In genomic region chr19:48720613-48721296, GRCh38 we compare ENCODE assay signal across 8 cellular contexts. TPM values are rescaled to one million over a fixed set of nuclear protein-coding genes. Genes with fewer than 3 reads are reported as not detected.
DNase-seq lines count a peak whose midpoint lies in the region; ATAC-seq and TF ChIP-seq lines count a peak whose summit lies in the region.

No MANE protein-coding gene starts in this region.

- no peaks in the 10 kb centered on the region for H3K27me3 Mint-ChIP-seq in activated CD8-positive, alpha-beta memory T cell treated with anti-CD3 and anti-CD28 coated beads, Interleukin-2, amount 10 ng/mL, durations not matched to agents 7 days and 5 days
- H3K27me3 Mint-ChIP-seq in endothelial cell (ENCODE audit: unreplicated experiment), result peaks cover 31% of the 10 kb centered on the region

- peaks cover 19% of the 10 kb centered on the region for H3K4me1 Mint-ChIP-seq in activated CD8-positive, alpha-beta memory T cell treated with anti-CD3 and anti-CD28 coated beads, Interleukin-2, amount 10 ng/mL, durations not matched to agents 7 days and 5 days
- peaks cover 37% of the 10 kb centered on the region for H3K4me1 Mint-ChIP-seq in endothelial cell (ENCODE audit: unreplicated experiment)

- H3K9me3 ChIP-seq in mononuclear cell (ENCODE audit: low read depth, low read length), result no peaks in the 10 kb centered on the region

- H3K36me3 Mint-ChIP-seq in activated CD8-positive, alpha-beta memory T cell treated with anti-CD3 and anti-CD28 coated beads, Interleukin-2, amount 10 ng/mL, durations not matched to agents 7 days and 5 days, result peaks cover 10% of the 10 kb centered on the region
- peaks cover 34% of the 10 kb centered on the region for H3K36me3 Mint-ChIP-seq in endothelial cell (ENCODE audit: low read depth, unreplicated experiment)

- DNase-seq in COLO668 (lab: John Stamatoyannopoulos, UW; ENCODE audit: unreplicated experiment) (peak; percentile 95), GM20000 (ENCODE audit: low spot score) (peak; percentile 98), HT1080 (ENCODE audit: low read depth) (peak; percentile 97), NOMO-1 (lab: John Stamatoyannopoulos, UW; ENCODE audit: unreplicated experiment in 2 of 2) (peak; percentile 96 to 97), endothelial cell (ENCODE audit: low spot score) (peak; percentile 49)
- peak; percentile 98 for DNase-seq in activated CD8-positive, alpha-beta memory T cell treated with anti-CD3 and anti-CD28 coated beads, Interleukin-2, amount 10 ng/mL, durations not matched to agents 7 days and 5 days
- DNase-seq in stimulated activated CD8-positive, alpha-beta memory T cell treated with anti-CD3 and anti-CD28 coated beads, Interleukin-2, amount 100 ng/mL, for 48 hours (ENCODE audit: low read depth in 2 of 2), result peak; percentile 79 to 89

- H3K27ac Mint-ChIP-seq in activated CD8-positive, alpha-beta memory T cell treated with anti-CD3 and anti-CD28 coated beads, Interleukin-2, amount 10 ng/mL, durations not matched to agents 7 days and 5 days, result peak overlapping the region; percentile 98
- peak overlapping the region; percentile 36 for H3K27ac Mint-ChIP-seq in endothelial cell (ENCODE audit: unreplicated experiment)

- no peaks in the 10 kb centered on the region for H3K27me3 ChIP-seq in mononuclear cell (ENCODE audit: insufficient read depth, low read length)

- peaks cover 17% of the 10 kb centered on the region for H3K4me1 ChIP-seq in mononuclear cell (ENCODE audit: insufficient read depth, low read length)

- peaks cover 7% of the 10 kb centered on the region for H3K9me3 Mint-ChIP-seq in activated CD8-positive, alpha-beta memory T cell treated with anti-CD3 and anti-CD28 coated beads, Interleukin-2, amount 10 ng/mL, durations not matched to agents 7 days and 5 days (ENCODE audit: low read depth)
- H3K9me3 Mint-ChIP-seq in endothelial cell (ENCODE audit: unreplicated experiment), result no peaks in the 10 kb centered on the region

- H3K4me3 ChIP-seq in mononuclear cell (ENCODE audit: low read length), result peak overlapping the region; percentile 45

- peak overlapping the region; percentile 95 for H3K4me3 Mint-ChIP-seq in activated CD8-positive, alpha-beta memory T cell treated with anti-CD3 and anti-CD28 coated beads, Interleukin-2, amount 10 ng/mL, durations not matched to agents 7 days and 5 days
- peak overlapping the region; percentile 47 for H3K4me3 Mint-ChIP-seq in endothelial cell (ENCODE audit: unreplicated experiment)

- TF ChIP-seq CTCF in GM20000 (IDR thresholded peaks at IDR 0.05; ENCODE audit: extremely low read depth, missing control alignments) (no peak), endothelial cell (IDR thresholded peaks at IDR 0.05; ENCODE audit: unreplicated experiment) (no peak)

- CTCF ChIA-PET in activated CD8-positive, alpha-beta memory T cell treated with anti-CD3 and anti-CD28 coated beads, Interleukin-2, amount 10 ng/mL, durations not matched to agents 7 days and 5 days (lab: Charles Lee), result interaction anchor here (0.7 to 1.9 kb wide), 3 partner anchors 18 to 122 kb away, joined by 3 to 8 read pairs (median 4); partner anchors contain the start of gene CA11

- ATAC-seq in activated CD8-positive, alpha-beta memory T cell treated with anti-CD3 and anti-CD28 coated beads, Interleukin-2, amount 10 ng/mL, durations not matched to agents 7 days and 5 days, result peak; percentile 97

RNA-seq across cellular contexts. Expression of gene MAMSTR, which starts 1.2 kb away (rescaled TPM):
- 0.35 TPM in 1 of 2 replicates, not detected in the other for total RNA-seq in HT1080 (2014; rRNA removed; shearing (Covaris generic))
- polyA plus RNA-seq in HT1080 (2015; cell fraction: cytosol; rRNA removed), result 0.40 TPM in 2 replicates
- 0.24 TPM in 1 of 2 replicates, not detected in the other for polyA plus RNA-seq in HT1080 (2015; cell fraction: nucleus; rRNA removed)
- 1 to 10 TPM; 1.0 to 1.1 TPM for total RNA-seq in activated CD8-positive, alpha-beta memory T cell treated with anti-CD3 and anti-CD28 coated beads, Interleukin-2, amount 10 ng/mL, durations not matched to agents 7 days and 5 days
- total RNA-seq in endothelial cell (ENCODE audit: unreplicated experiment) (1.5 TPM), mononuclear cell (0.10 TPM)

RNA-seq across cellular contexts. Expression of gene RASIP1, which starts 19.7 kb away (rescaled TPM):
- not detected in 2 replicates for total RNA-seq in HT1080 (2014; rRNA removed; shearing (Covaris generic))
- polyA plus RNA-seq in HT1080 (2015; cell fraction: cytosol; rRNA removed), result 0.06 TPM in 1 of 2 replicates, not detected in the other
- 0.08 TPM in 1 of 2 replicates, not detected in the other for polyA plus RNA-seq in HT1080 (2015; cell fraction: nucleus; rRNA removed)
- not detected for total RNA-seq in activated CD8-positive, alpha-beta memory T cell treated with anti-CD3 and anti-CD28 coated beads, Interleukin-2, amount 10 ng/mL, durations not matched to agents 7 days and 5 days
- total RNA-seq in endothelial cell (ENCODE audit: unreplicated experiment), result 192 TPM
- total RNA-seq in mononuclear cell, result 0.10 TPM

RNA-seq across cellular contexts. Expression of gene FUT2, which starts 25.0 kb away (rescaled TPM):
- not detected in 2 replicates for total RNA-seq in HT1080 (2014; rRNA removed; shearing (Covaris generic))
- not detected in 2 replicates for polyA plus RNA-seq in HT1080 (2015; cell fraction: cytosol; rRNA removed)
- polyA plus RNA-seq in HT1080 (2015; cell fraction: nucleus; rRNA removed), result not detected in 2 replicates
- total RNA-seq in activated CD8-positive, alpha-beta memory T cell treated with anti-CD3 and anti-CD28 coated beads, Interleukin-2, amount 10 ng/mL, durations not matched to agents 7 days and 5 days, result not detected
- 1.5 TPM for total RNA-seq in endothelial cell (ENCODE audit: unreplicated experiment)
- total RNA-seq in mononuclear cell, result not detected

RNA-seq across cellular contexts. Expression of gene IZUMO1, which starts 26.0 kb away (rescaled TPM):
- not detected in 2 replicates for total RNA-seq in HT1080 (2014; rRNA removed; shearing (Covaris generic))
- not detected in 2 replicates for polyA plus RNA-seq in HT1080 (2015; cell fraction: cytosol; rRNA removed)
- not detected in 2 replicates for polyA plus RNA-seq in HT1080 (2015; cell fraction: nucleus; rRNA removed)
- not detected for total RNA-seq in activated CD8-positive, alpha-beta memory T cell treated with anti-CD3 and anti-CD28 coated beads, Interleukin-2, amount 10 ng/mL, durations not matched to agents 7 days and 5 days
- total RNA-seq in endothelial cell (ENCODE audit: unreplicated experiment), result 3.3 TPM
- total RNA-seq in mononuclear cell, result not detected

RNA-seq across cellular contexts. Expression of gene FUT1, which starts 31.7 kb away (rescaled TPM):
- total RNA-seq in HT1080 (2014; rRNA removed; shearing (Covaris generic)), result 0.10 TPM in 1 of 2 replicates, not detected in the other
- polyA plus RNA-seq in HT1080 (2015; cell fraction: cytosol; rRNA removed), result 0.65 and 1.2 TPM in 2 replicates
- 0.85 and 1.4 TPM in 2 replicates for polyA plus RNA-seq in HT1080 (2015; cell fraction: nucleus; rRNA removed)
- under 1 TPM; 0.06 to 0.09 TPM for total RNA-seq in activated CD8-positive, alpha-beta memory T cell treated with anti-CD3 and anti-CD28 coated beads, Interleukin-2, amount 10 ng/mL, durations not matched to agents 7 days and 5 days
- total RNA-seq in endothelial cell (ENCODE audit: unreplicated experiment) (5.7 TPM), mononuclear cell (not detected)

Comparison
In these comparisons a context has a peak if more than half of its experiments do, and no peak if none do; other contexts are left out.
1. Peak in every context shown above with its lines: DNase-seq, ATAC-seq and H3K4me3 ChIP-seq.
2. RNA of gene RASIP1, which starts 19.7 kb away (total RNA-seq): 192 TPM in endothelial cell (single experiment); 0.10 TPM in mononuclear cell (single experiment), not detected in activated CD8-positive, alpha-beta memory T cell treated with anti-CD3 and anti-CD28 coated beads, Interleukin-2, amount 10 ng/mL, durations not matched to agents 7 days and 5 days and not detected in HT1080; every median in the first group is over 100 times any median in the second.